Comparison of ENCODE assay signal across 11 cellular contexts in the genomic region with DNA sequence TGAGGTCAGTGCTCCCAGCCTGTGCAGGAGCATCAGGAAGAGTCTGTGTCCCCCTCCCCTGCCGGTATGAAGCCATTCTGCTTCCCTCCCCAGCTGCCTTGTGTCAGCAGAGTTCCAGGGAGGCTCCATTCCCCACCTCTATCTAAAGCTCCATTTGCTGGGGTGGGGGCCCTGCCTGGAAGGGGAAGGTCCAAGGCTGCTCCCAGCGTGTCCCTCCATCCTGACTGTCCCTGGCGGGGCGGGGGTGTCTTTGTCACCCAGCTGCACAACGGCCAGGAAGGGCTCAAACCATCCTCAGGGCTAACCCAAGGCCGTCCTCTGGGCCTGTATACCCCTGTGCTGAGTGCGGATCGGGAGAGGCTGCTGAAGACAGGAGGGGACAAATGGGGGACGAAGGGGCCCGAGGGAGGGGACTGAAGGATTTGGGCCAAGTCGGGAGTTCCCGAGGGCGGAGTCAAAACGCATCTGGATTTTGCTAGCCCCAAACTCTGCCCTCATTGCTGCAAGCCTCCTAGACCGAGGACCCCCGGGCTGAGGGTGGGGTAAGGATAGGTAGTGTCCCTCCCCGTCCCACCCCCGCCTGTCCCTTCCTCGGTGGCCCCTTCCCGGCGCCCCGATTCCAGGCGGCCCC. TPM values are rescaled to one million over a fixed set of nuclear protein-coding genes. Genes with fewer than 3 reads are reported as not detected.
DNase-seq lines count a peak whose midpoint lies in the region; ATAC-seq and TF ChIP-seq lines count a peak whose summit lies in the region.
"Had no signal": no experiment of that assay in that cellular context is flagged by ENCODE, and none has a peak within 500 bp of the region (broad histone marks: within the 10 kb centered on the region; RNA-seq: fewer than 3 reads in every experiment).

No MANE protein-coding gene starts in this region.

- no peaks in the 10 kb centered on the region for H3K9me3 Mint-ChIP-seq in stimulated activated naive CD8-positive, alpha-beta T cell treated with anti-CD3 and anti-CD28 coated beads, Interleukin-15, amount 100 ng/mL, for 72 hours
- peaks cover 0 to 2% (median 0%) of the 10 kb centered on the region in 11 donors for H3K9me3 Mint-ChIP-seq in naive thymus-derived CD4-positive, alpha-beta T cell
- H3K9me3 Mint-ChIP-seq: activated CD4-positive, alpha-beta T cell treated with anti-CD3 and anti-CD28 coated beads, Interleukin-2, amount 10 ng/mL, durations not matched to agents 24 days and 14 days had no signal

- peak overlapping the region; percentile 31 for H2AFZ ChIP-seq in parathyroid adenoma

- H3K36me3 ChIP-seq in parathyroid adenoma (ENCODE audit: control insufficient read depth, insufficient read depth, low read length): no peaks in the 10 kb centered on the region
- H3K36me3 ChIP-seq in naive thymus-derived CD4-positive, alpha-beta T cell (ENCODE audit: control insufficient read depth in 2 of 3, insufficient read depth in 3 of 3, low read length in 3 of 3): no peaks in the 10 kb centered on the region

- peak; percentile 24 for ATAC-seq in stimulated activated naive CD8-positive, alpha-beta T cell treated with anti-CD3 and anti-CD28 coated beads, Interleukin-15, amount 100 ng/mL, for 72 hours
- no peak for ATAC-seq in stimulated activated naive CD8-positive, alpha-beta T cell treated with anti-CD3 and anti-CD28 coated beads, Interleukin-15, Interleukin-2, amounts not matched to agents 100 U/mL and 50 U/mL, for 24 hours
- ATAC-seq in left cardiac atrium: peak; percentile 6 to 8
- ATAC-seq in naive thymus-derived CD4-positive, alpha-beta T cell: no peak

- H3K4me1 Mint-ChIP-seq in stimulated activated naive CD8-positive, alpha-beta T cell treated with anti-CD3 and anti-CD28 coated beads, Interleukin-15, amount 100 ng/mL, for 72 hours: peaks cover 5% of the 10 kb centered on the region
- H3K4me1 Mint-ChIP-seq in naive thymus-derived CD4-positive, alpha-beta T cell: peaks cover 0 to 9% (median 4%) of the 10 kb centered on the region in 7 donors

- POLR2A ChIA-PET in naive thymus-derived CD4-positive, alpha-beta T cell (lab: Charles Lee): no interaction called here

- H3K9ac ChIP-seq in parathyroid adenoma: no peak overlapping the region

- H3K27me3 Mint-ChIP-seq in stimulated activated naive CD8-positive, alpha-beta T cell treated with anti-CD3 and anti-CD28 coated beads, Interleukin-15, amount 100 ng/mL, for 72 hours: peaks cover 56% of the 10 kb centered on the region
- peaks cover 21 to 51% (median 23%) of the 10 kb centered on the region in 5 donors for H3K27me3 Mint-ChIP-seq in naive thymus-derived CD4-positive, alpha-beta T cell

- peaks cover 41% of the 10 kb centered on the region for H3K4me1 ChIP-seq in parathyroid adenoma
- H3K4me1 ChIP-seq in naive thymus-derived CD4-positive, alpha-beta T cell (ENCODE audit: control insufficient read depth in 2 of 2, insufficient read depth in 2 of 2, low read length in 2 of 2): no peaks in the 10 kb centered on the region

- TF ChIP-seq CTCF in parathyroid adenoma (IDR thresholded peaks at IDR 0.05): no peak

- no peak overlapping the region for H3K4me3 Mint-ChIP-seq in stimulated activated naive CD8-positive, alpha-beta T cell treated with anti-CD3 and anti-CD28 coated beads, Interleukin-15, amount 100 ng/mL, for 72 hours
- H3K4me3 Mint-ChIP-seq in naive thymus-derived CD4-positive, alpha-beta T cell: peak overlapping the region in 1 of 10 donors; percentile 7
- H3K4me3 Mint-ChIP-seq: activated CD4-positive, alpha-beta T cell treated with anti-CD3 and anti-CD28 coated beads, Interleukin-2, amount 10 ng/mL, durations not matched to agents 24 days and 14 days had no signal

- H3K4me3 ChIP-seq in parathyroid adenoma (ENCODE audit: low read depth, low read length): peak overlapping the region; percentile 58
- H3K4me3 ChIP-seq in naive thymus-derived CD4-positive, alpha-beta T cell (ENCODE audit: low read length): no peak overlapping the region

- no peaks in the 10 kb centered on the region for H3K27me3 ChIP-seq in parathyroid adenoma (ENCODE audit: control insufficient read depth, insufficient read depth, low read length)
- H3K27me3 ChIP-seq in naive thymus-derived CD4-positive, alpha-beta T cell (ENCODE audit: control insufficient read depth in 2 of 2, insufficient read depth in 2 of 2, low read length in 2 of 2): peaks cover 0 to 4% of the 10 kb centered on the region in 2 donors

- H3K36me3 Mint-ChIP-seq in naive thymus-derived CD4-positive, alpha-beta T cell: no peaks in the 10 kb centered on the region

- no peak for DNase-seq in stimulated activated naive CD8-positive, alpha-beta T cell treated with anti-CD3 and anti-CD28 coated beads, Interleukin-15, amount 100 ng/mL, for 72 hours
- DNase-seq in stimulated activated naive CD8-positive, alpha-beta T cell treated with anti-CD3 and anti-CD28 coated beads, Interleukin-15, Interleukin-2, amounts not matched to agents 100 U/mL and 50 U/mL, for 24 hours: no peak
- peak; percentile 37 for DNase-seq in left cardiac atrium
- DNase-seq in kidney tubule cell (ENCODE audit: low spot score): no peak
- DNase-seq in activated T-cell treated with anti-CD3 and anti-CD28 coated beads, Interleukin-2, amount 50 U/mL, for 1 hour: no peak
- no peak for DNase-seq in activated CD4-positive, alpha-beta T cell treated with anti-CD3 and anti-CD28 coated beads for 1 hour
- DNase-seq in naive thymus-derived CD4-positive, alpha-beta T cell: no peak
- DNase-seq: activated CD4-positive, alpha-beta T cell treated with anti-CD3 and anti-CD28 coated beads, Interleukin-2, amount 10 ng/mL, durations not matched to agents 24 days and 14 days; NCI-H2081 treated with DMSO at 0.1 percent for 48 hours had no signal

- H3K9me3 ChIP-seq in parathyroid adenoma (ENCODE audit: control insufficient read depth, low read length): no peaks in the 10 kb centered on the region
- no peaks in the 10 kb centered on the region for H3K9me3 ChIP-seq in naive thymus-derived CD4-positive, alpha-beta T cell (ENCODE audit: control insufficient read depth in 2 of 3, low read length in 3 of 3)

- H3K27ac ChIP-seq in parathyroid adenoma: peak overlapping the region; percentile 67
- no peak overlapping the region for H3K27ac ChIP-seq in naive thymus-derived CD4-positive, alpha-beta T cell (ENCODE audit: low read depth, low read length)

- H3K79me2 ChIP-seq in parathyroid adenoma: peaks cover 10% of the 10 kb centered on the region

- CTCF ChIA-PET in naive thymus-derived CD4-positive, alpha-beta T cell (lab: Charles Lee): no interaction called here

- no peak overlapping the region for H3K27ac Mint-ChIP-seq in stimulated activated naive CD8-positive, alpha-beta T cell treated with anti-CD3 and anti-CD28 coated beads, Interleukin-15, amount 100 ng/mL, for 72 hours
- no peak overlapping the region for H3K27ac Mint-ChIP-seq in naive thymus-derived CD4-positive, alpha-beta T cell
- H3K27ac Mint-ChIP-seq: activated CD4-positive, alpha-beta T cell treated with anti-CD3 and anti-CD28 coated beads, Interleukin-2, amount 10 ng/mL, durations not matched to agents 24 days and 14 days had no signal

- intact Hi-C loops in left cardiac atrium (cut with DNase I): no loop called here
- intact Hi-C loops in naive thymus-derived CD4-positive, alpha-beta T cell (cut with micrococcal nuclease): no loop called here

- H3K4me2 ChIP-seq in parathyroid adenoma (ENCODE audit: low read length): peak overlapping the region; percentile 63

RNA-seq across cellular contexts. Expression of a gene that starts 0.7 kb away (rescaled TPM):
- 10 to 100 TPM; 44.0 to 65.2 TPM for total RNA-seq in left cardiac atrium
- total RNA-seq in naive thymus-derived CD4-positive, alpha-beta T cell: under 1 TPM in 2 of 5 experiments, not detected in 3; 0.64 to 0.70 TPM
- polyA plus RNA-seq in naive thymus-derived CD4-positive, alpha-beta T cell: not detected
- total RNA-seq: activated CD4-positive, alpha-beta T cell treated with anti-CD3 and anti-CD28 coated beads, Interleukin-2, amount 10 ng/mL, durations not matched to agents 24 days and 14 days had no signal

RNA-seq across cellular contexts. Expression of a gene that starts 18.7 kb away (rescaled TPM):
- not detected for total RNA-seq in left cardiac atrium
- total RNA-seq in naive thymus-derived CD4-positive, alpha-beta T cell: not detected
- not detected for polyA plus RNA-seq in naive thymus-derived CD4-positive, alpha-beta T cell
- total RNA-seq: activated CD4-positive, alpha-beta T cell treated with anti-CD3 and anti-CD28 coated beads, Interleukin-2, amount 10 ng/mL, durations not matched to agents 24 days and 14 days; bronchial epithelial cell had no signal

RNA-seq across cellular contexts. Expression of a gene that starts 44.9 kb away (rescaled TPM):
- total RNA-seq in left cardiac atrium: 10 to 100 TPM; 13.0 to 19.3 TPM
- 10 to 100 TPM in 4 of 5 experiments, 1 to 10 TPM in 1; 4.9 to 14.8 (median 14.2) TPM for total RNA-seq in naive thymus-derived CD4-positive, alpha-beta T cell
- polyA plus RNA-seq in naive thymus-derived CD4-positive, alpha-beta T cell: 1 to 10 TPM; 2.5 to 2.9 TPM

RNA-seq across cellular contexts. Expression of a gene that starts 58.0 kb away (rescaled TPM):
- under 1 TPM; 0.39 to 0.47 TPM for total RNA-seq in left cardiac atrium
- 1 to 10 TPM in 4 of 5 experiments, under 1 TPM in 1; 0.22 to 2.1 (median 1.5) TPM for total RNA-seq in naive thymus-derived CD4-positive, alpha-beta T cell
- polyA plus RNA-seq in naive thymus-derived CD4-positive, alpha-beta T cell: under 1 TPM in 1 of 2 donors, not detected in 1; 0.07 TPM
- total RNA-seq: bronchial epithelial cell had no signal

Comparison
In these comparisons a context has a peak if more than half of its experiments do, and no peak if none do; other contexts are left out.
1. ATAC-seq: peak in stimulated activated naive CD8-positive, alpha-beta T cell treated with anti-CD3 and anti-CD28 coated beads, Interleukin-15, amount 100 ng/mL, for 72 hours (single experiment) and left cardiac atrium (2 of 2); none in stimulated activated naive CD8-positive, alpha-beta T cell treated with anti-CD3 and anti-CD28 coated beads, Interleukin-15, Interleukin-2, amounts not matched to agents 100 U/mL and 50 U/mL, for 24 hours (single experiment) and naive thymus-derived CD4-positive, alpha-beta T cell (single experiment).
2. RNA of a gene that starts 0.7 kb away (total RNA-seq): 44.0 to 65.2 TPM in left cardiac atrium; 0.64 to 0.70 TPM in naive thymus-derived CD4-positive, alpha-beta T cell; every median in the first group is over 10 times any median in the second.